Comparison of ENCODE assay signal across 13 cellular contexts in the genomic region with DNA sequence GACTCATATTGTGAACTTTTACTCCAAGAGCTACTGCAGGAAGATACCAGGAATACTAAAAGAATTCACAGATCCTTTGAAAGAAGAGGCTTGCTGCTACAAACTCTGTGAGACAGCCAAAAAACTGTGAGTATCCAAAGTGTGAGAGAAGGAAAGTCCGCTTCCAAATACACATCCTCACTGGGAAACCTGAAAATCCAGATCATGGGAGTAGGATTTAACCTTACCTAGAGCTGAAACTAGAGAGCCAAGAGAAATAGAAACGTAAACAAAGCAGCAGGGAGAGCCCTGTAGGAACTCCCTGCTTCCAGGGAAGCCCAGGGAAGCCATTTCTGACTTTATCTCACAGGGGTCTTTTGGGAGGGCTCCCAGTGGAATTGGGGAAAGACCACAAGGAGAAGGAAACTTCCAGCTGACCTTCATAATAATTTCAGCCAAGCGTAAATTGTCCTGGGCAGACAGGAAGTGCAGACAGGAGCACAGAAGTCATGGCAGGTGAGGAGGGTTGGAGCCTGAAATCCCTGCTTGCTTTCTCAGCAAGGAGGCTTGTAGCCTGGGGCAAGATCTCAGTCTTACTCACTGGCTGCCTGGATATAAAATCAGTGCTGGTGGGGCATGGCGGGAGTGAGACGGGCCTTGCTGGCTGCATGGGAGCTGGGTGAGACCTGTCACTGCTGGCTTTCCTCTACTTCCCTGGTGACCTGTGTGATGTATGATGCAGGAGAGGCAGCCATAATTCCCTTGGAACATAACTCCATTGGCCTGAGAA.
"Had no signal": no experiment of that assay in that cellular context is flagged by ENCODE, and none has a peak within 500 bp of the region (broad histone marks: within the 10 kb centered on the region; RNA-seq: fewer than 3 reads in every experiment).

No MANE protein-coding gene starts in this region.

- H3K27ac Mint-ChIP-seq: activated naive CD4-positive, alpha-beta T cell treated with anti-CD3 and anti-CD28 coated beads, Interleukin-2, amount 10 ng/mL, durations not matched to agents 7 days and 5 days; stimulated activated naive CD8-positive, alpha-beta T cell treated with anti-CD3 and anti-CD28 coated beads, Interleukin-15, amount 100 ng/mL, for 72 hours had no signal

- H3K27me3 Mint-ChIP-seq: stimulated activated naive CD8-positive, alpha-beta T cell treated with anti-CD3 and anti-CD28 coated beads, Interleukin-15, amount 100 ng/mL, for 72 hours had no signal

- H3K9me3 ChIP-seq: pancreas, upper lobe of left lung had no signal

- H3K4me3 ChIP-seq: ascending aorta, breast epithelium, pancreas, sigmoid colon, spleen, upper lobe of left lung had no signal

- H3K36me3 ChIP-seq: ascending aorta, breast epithelium, pancreas, sigmoid colon, spleen, upper lobe of left lung had no signal

- H3K4me3 Mint-ChIP-seq: activated naive CD4-positive, alpha-beta T cell treated with anti-CD3 and anti-CD28 coated beads, Interleukin-2, amount 10 ng/mL, durations not matched to agents 7 days and 5 days; stimulated activated naive CD8-positive, alpha-beta T cell treated with anti-CD3 and anti-CD28 coated beads, Interleukin-15, amount 100 ng/mL, for 72 hours had no signal

- DNase-seq: activated naive CD4-positive, alpha-beta T cell treated with anti-CD3 and anti-CD28 coated beads, Interleukin-2, amount 10 ng/mL, durations not matched to agents 7 days and 5 days; activated T-cell treated with anti-CD3 and anti-CD28 coated beads for 4 hours; dermis blood vessel endothelial cell; hippocampal formation; left ventricle myocardium superior; mesenchymal stem cell; pancreas; sigmoid colon; spleen; stimulated activated naive CD8-positive, alpha-beta T cell treated with anti-CD3 and anti-CD28 coated beads, Interleukin-15, amount 100 ng/mL, for 72 hours had no signal

- H3K4me1 ChIP-seq: ascending aorta, breast epithelium, pancreas, sigmoid colon, upper lobe of left lung had no signal

- H3K27ac ChIP-seq: ascending aorta, breast epithelium, pancreas, sigmoid colon, spleen, upper lobe of left lung had no signal

- H3K27me3 ChIP-seq: ascending aorta, breast epithelium, pancreas, sigmoid colon, spleen, upper lobe of left lung had no signal
